8 cellular contexts compared by ENCODE assay signal in genomic region chr4:18593297-18594002, GRCh38.
DNase-seq lines count a peak whose midpoint lies in the region; ATAC-seq, FAIRE-seq and TF ChIP-seq lines count a peak whose summit lies in the region.

No MANE protein-coding gene starts in this region.

- H3K27ac ChIP-seq in breast epithelium, result no peak overlapping the region

- TF ChIP-seq CTCF in breast epithelium (IDR thresholded peaks at IDR 0.05), result peak; percentile 40 to 83 (median 64)

- H3K4me3 ChIP-seq in breast epithelium, result no peak overlapping the region

- H3K4me1 ChIP-seq in breast epithelium, result no peaks in the 10 kb centered on the region

- peak; percentile 93 for ATAC-seq in GM18511 (IDR thresholded peaks at IDR 0.05; ENCODE audit: unreplicated experiment)
- peak; percentile 78 for ATAC-seq in HG03025 (IDR thresholded peaks at IDR 0.05; ENCODE audit: low FRiP score, unreplicated experiment)

- in situ Hi-C loops in ACHN (cut with HindIII; ENCODE audit: low pct_ligation_motif_present, low pct_unique_long_range_greater_than_20kb, low sequenced_read_pairs), result no loop called here

- H3K9me3 ChIP-seq in breast epithelium, result no peaks in the 10 kb centered on the region

- peak; percentile 84 for FAIRE-seq in TTC549 (lab: Jason Lieb, UNC)
- peak; percentile 100 for FAIRE-seq in islet of Langerhans (lab: Jason Lieb, UNC)

- no peak for TF ChIP-seq POLR2A in breast epithelium (IDR thresholded peaks at IDR 0.05)

- peaks cover 0 to 4% of the 10 kb centered on the region in 2 donors for H3K27me3 ChIP-seq in breast epithelium

- H3K36me3 ChIP-seq in breast epithelium, result no peaks in the 10 kb centered on the region

- intact Hi-C loops in breast epithelium (cut with DNase I; ENCODE audit: low total_unique reads), result no loop called here

- DNase-seq in ACHN, result peak; percentile 68
- peak; percentile 85 to 87 for DNase-seq in NCI-H2081 (lab: John Stamatoyannopoulos, UW)
- DNase-seq in breast epithelium (ENCODE audit: low spot score in 2 of 2), result peak in 1 of 2 donors; percentile 37
- DNase-seq in stimulated activated CD4-positive, alpha-beta T cell treated with anti-CD3 and anti-CD28 coated beads, Interleukin-1b, Interleukin-23, amount 100 ng/mL, for 4 hours (ENCODE audit: low read depth in 2 of 2), result peak; percentile 2 to 28
